8 cellular contexts compared by ENCODE assay signal in genomic region chr7:44325181-44325671, GRCh38. TPM values are rescaled to one million over a fixed set of nuclear protein-coding genes. Genes with fewer than 3 reads are reported as not detected.
A peak's percentile ranks its signal among the peaks of the same experiment; 100 is the strongest.
DNase-seq lines count a peak whose midpoint lies in the region; ATAC-seq and TF ChIP-seq lines count a peak whose summit lies in the region.

TSS of gene CAMK2B (minus strand) at chr7:44325594. CDS start at chr7:44325421, 173 bp downstream.

- peaks cover 0 to 5% of the 10 kb centered on the region in 2 donors for H3K4me1 ChIP-seq in ascending aorta
- peaks cover 23 to 34% of the 10 kb centered on the region in 2 donors for H3K4me1 ChIP-seq in thyroid gland

- WGBS in thyroid gland, 2 donors, result no CpG with 5 or more reads among the region's 89 CpGs

- H3K27me3 ChIP-seq in ascending aorta (no peaks in the 10 kb centered on the region), kidney epithelial cell (ENCODE audit: control insufficient read depth, insufficient read depth, low read length) (peaks cover 50% of the 10 kb centered on the region), thyroid gland (no peaks in the 10 kb centered on the region)

- DNase-seq in activated T-cell treated with anti-CD3 and anti-CD28 coated beads for 48 hours (ENCODE audit: low read depth) (peak; percentile 35), activated T-cell treated with anti-CD3 and anti-CD28 coated beads for 4 hours (no peak), ascending aorta (ENCODE audit: low spot score in 2 of 2) (no peak), kidney epithelial cell (ENCODE audit: low read depth) (no peak), thyroid gland (peak; percentile 41 to 43)

- no peak for ATAC-seq in HG03520 (IDR thresholded peaks at IDR 0.05; ENCODE audit: unreplicated experiment)
- no peak for ATAC-seq in HG02798 (IDR thresholded peaks at IDR 0.05; ENCODE audit: poor library complexity, unreplicated experiment)
- ATAC-seq in HG03045 (IDR thresholded peaks at IDR 0.05; ENCODE audit: unreplicated experiment), result no peak

- intact Hi-C loops in ascending aorta (cut with DNase I), result no loop called here
- intact Hi-C loops in thyroid gland (cut with DNase I), result no loop called here

- TF ChIP-seq POLR2A in thyroid gland (IDR thresholded peaks at IDR 0.05), result no peak

- no peaks in the 10 kb centered on the region for H3K9me3 ChIP-seq in ascending aorta
- H3K9me3 ChIP-seq in thyroid gland, result no peaks in the 10 kb centered on the region

- TF ChIP-seq CTCF in ascending aorta (IDR thresholded peaks at IDR 0.05) (no peak), kidney epithelial cell (IDR thresholded peaks at IDR 0.05; ENCODE audit: insufficient read depth, low read length, poor library complexity, severe bottlenecking) (no peak), thyroid gland (IDR thresholded peaks at IDR 0.05) (no peak)

- no peak within 1 kb of the TSS for H3K27ac ChIP-seq in ascending aorta
- peak within 1 kb of the TSS in 2 of 3 donors; percentile 51 to 52 for H3K27ac ChIP-seq in thyroid gland

- H3K4me3 ChIP-seq in ascending aorta (peak within 1 kb of the TSS; percentile 51 to 61), kidney epithelial cell (ENCODE audit: low read depth, low read length) (peak within 1 kb of the TSS; percentile 18), thyroid gland (replicated peaks in 1 of 3) (peak within 1 kb of the TSS; percentile 38 to 40 (median 39))

- H3K36me3 ChIP-seq in ascending aorta (no peaks in the 10 kb centered on the region), kidney epithelial cell (ENCODE audit: control insufficient read depth, insufficient read depth, low read length) (no peaks in the 10 kb centered on the region), thyroid gland (no peaks in the 10 kb centered on the region)

RNA-seq across cellular contexts. Expression of gene CAMK2B, which starts in this region (rescaled TPM):
- total RNA-seq in ascending aorta, result 3.2 TPM
- 0.68 TPM in 1 of 2 replicates, not detected in the other for total RNA-seq in kidney epithelial cell
- total RNA-seq in thyroid gland, result 10 to 100 TPM in 3 of 4 donors, 1 to 10 TPM in 1; 7.0 to 19.3 (median 18.5) TPM

Comparison
In these comparisons a context has a peak if more than half of its experiments do, and no peak if none do; other contexts are left out.
1. DNase-seq: peak in activated T-cell treated with anti-CD3 and anti-CD28 coated beads for 48 hours (single experiment) and thyroid gland (2 of 2); none in activated T-cell treated with anti-CD3 and anti-CD28 coated beads for 4 hours (single experiment), ascending aorta (0 of 2) and kidney epithelial cell (single experiment).
2. H3K27ac ChIP-seq: peak in thyroid gland (2 of 3); none in ascending aorta (0 of 2).
3. Peak in every context shown above with its lines, with median percentiles within 50 percentile points of each other: H3K4me3 ChIP-seq.